27 cellular contexts compared by ENCODE assay signal in genomic region chr2:16057661-16058060, GRCh38.
"Had no signal": no experiment of that assay in that cellular context is flagged by ENCODE, and none has a peak within 500 bp of the region (broad histone marks: within the 10 kb centered on the region; RNA-seq: fewer than 3 reads in every experiment).

No MANE protein-coding gene starts in this region.

- H3K36me3 ChIP-seq: ascending aorta, breast epithelium, cardiac muscle cell, gastrocnemius medialis, heart right ventricle had no signal

- H3K79me2 ChIP-seq: hepatocyte had no signal

- H3K4me3 ChIP-seq: ascending aorta, breast epithelium, cardiac muscle cell, coronary artery, dorsolateral prefrontal cortex, gastrocnemius medialis, heart right ventricle, hepatocyte had no signal

- H3K27me3 ChIP-seq: ascending aorta, breast epithelium, cardiac muscle cell, foreskin keratinocyte, gastrocnemius medialis, hepatocyte had no signal

- H3K4me1 ChIP-seq: ascending aorta, breast epithelium, foreskin keratinocyte, gastrocnemius medialis had no signal

- ATAC-seq: activated CD4-positive, alpha-beta T cell treated with anti-CD3 and anti-CD28 coated beads for 36 hours; activated naive CD4-positive, alpha-beta T cell treated with anti-CD3 and anti-CD28 coated beads, Interleukin-2, amount 50 U/mL, for 72 hours; activated T-cell treated with anti-CD3 and anti-CD28 coated beads, Interleukin-2, amount 50 U/mL, for 72 hours; esophagus mucosa; foreskin keratinocyte; gastrocnemius medialis; heart right ventricle had no signal

- H2AFZ ChIP-seq: hepatocyte had no signal

- DNase-seq: activated CD4-positive, alpha-beta memory T cell treated with anti-CD3 and anti-CD28 coated beads for 36 hours; activated CD4-positive, alpha-beta T cell treated with anti-CD3 and anti-CD28 coated beads for 36 hours; activated CD4-positive, alpha-beta T cell treated with anti-CD3 and anti-CD28 coated beads, Interleukin-2, amount 10 ng/mL, durations not matched to agents 24 days and 14 days; activated CD4-positive, CD25-positive, alpha-beta regulatory T cell; activated CD4-positive, CD25-positive, alpha-beta regulatory T cell treated with anti-CD3 and anti-CD28 coated beads, Interleukin-2, amount 50 U/mL, for 72 hours; activated CD8-positive, alpha-beta memory T cell treated with anti-CD3 and anti-CD28 coated beads, Interleukin-2, amount 50 U/mL, for 48 hours; activated gamma-delta T cell; activated naive CD4-positive, alpha-beta T cell; activated naive CD4-positive, alpha-beta T cell treated with anti-CD3 and anti-CD28 coated beads, Interleukin-2, amount 10 ng/mL, durations not matched to agents 7 days and 5 days; activated naive CD8-positive, alpha-beta T cell treated with anti-CD3 and anti-CD28 coated beads, Interleukin-2, amount 10 ng/mL, durations not matched to agents 7 days and 5 days; activated T-cell treated with anti-CD3 and anti-CD28 coated beads for 4 hours; activated T-cell treated with anti-CD3 and anti-CD28 coated beads, Interleukin-2, amount 50 U/mL, for 24 hours; activated T-cell treated with anti-CD3 and anti-CD28 coated beads, Interleukin-2, amount 50 U/mL, for 72 hours; central memory CD4-positive, alpha-beta T cell; dorsolateral prefrontal cortex; effector memory CD4-positive, alpha-beta T cell; endodermal cell; foreskin keratinocyte; gastrocnemius medialis; heart right ventricle had no signal

- H3K27ac ChIP-seq: ascending aorta, breast epithelium, cardiac muscle cell, coronary artery, dorsolateral prefrontal cortex, foreskin keratinocyte, gastrocnemius medialis, heart right ventricle, hepatocyte had no signal

- H3K9me3 ChIP-seq: ascending aorta, gastrocnemius medialis had no signal

- H3K4me2 ChIP-seq: hepatocyte had no signal
